Comparison of ENCODE assay signal across 8 cellular contexts in the genomic region with DNA sequence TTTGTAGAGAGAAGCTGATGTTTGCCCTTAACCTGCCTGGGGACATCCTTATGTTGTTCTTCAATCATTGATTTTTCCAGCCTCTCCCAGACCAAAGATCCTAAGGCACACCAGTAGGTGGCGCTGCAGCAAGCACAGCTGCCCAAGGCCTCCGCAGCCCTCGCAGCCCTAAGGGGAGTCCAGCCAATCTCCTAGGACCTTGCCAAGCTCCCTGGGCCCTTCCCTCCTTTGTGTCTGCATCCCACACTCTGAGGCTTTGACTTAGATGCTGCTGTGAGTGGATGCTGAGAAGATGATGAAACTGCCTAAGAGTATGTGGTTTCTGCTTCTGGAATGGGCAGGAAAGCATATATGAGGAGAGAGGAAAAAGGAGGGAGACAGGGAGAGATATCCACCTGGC. TPM values are rescaled to one million over a fixed set of nuclear protein-coding genes. Genes with fewer than 3 reads are reported as not detected.
A peak's percentile ranks its signal among the peaks of the same experiment; 100 is the strongest.
DNase-seq lines count a peak whose midpoint lies in the region; ATAC-seq and TF ChIP-seq lines count a peak whose summit lies in the region.

No MANE protein-coding gene starts in this region.

- no peaks in the 10 kb centered on the region for H3K36me3 ChIP-seq in RWPE2 (ENCODE audit: low read depth)

- no peak overlapping the region for H3K27ac ChIP-seq in RWPE2 (ENCODE audit: poor library complexity, severe bottlenecking)

- no peaks in the 10 kb centered on the region for H3K9me3 ChIP-seq in RWPE2 (ENCODE audit: severe bottlenecking)

- in situ Hi-C loops in ACHN (cut with HindIII; ENCODE audit: low pct_ligation_motif_present, low pct_unique_long_range_greater_than_20kb, low sequenced_read_pairs) = no loop called here

- H3K4me1 ChIP-seq in RWPE2 (ENCODE audit: insufficient read depth, poor library complexity, severe bottlenecking) = peaks cover 4% of the 10 kb centered on the region

- H3K27me3 ChIP-seq in RWPE2 (ENCODE audit: insufficient read depth, poor library complexity, severe bottlenecking) = no peaks in the 10 kb centered on the region

- TF ChIP-seq CTCF in GM12873 (IDR thresholded peaks at IDR 0.05; ENCODE audit: insufficient read depth, low read depth, low read length, missing control alignments) (peak; percentile 78), RWPE2 (IDR thresholded peaks at IDR 0.05; ENCODE audit: poor library complexity, severe bottlenecking) (peak; percentile 57), foreskin fibroblast (IDR thresholded peaks at IDR 0.05; ENCODE audit: low read depth, low read length) (peak; percentile 55)

- ATAC-seq in RWPE2 (ENCODE audit: low read depth) = no peak
- ATAC-seq in activated CD4-positive, CD25-positive, alpha-beta regulatory T cell treated with anti-CD3 and anti-CD28 coated beads, Interleukin-2, amount 50 U/mL, for 24 hours = no peak
- ATAC-seq in GM19395 (IDR thresholded peaks at IDR 0.05; ENCODE audit: unreplicated experiment) = no peak
- no peak for ATAC-seq in GM19455 (IDR thresholded peaks at IDR 0.05; ENCODE audit: unreplicated experiment)

- H3K4me3 ChIP-seq in RWPE2 (ENCODE audit: severe bottlenecking) (no peak overlapping the region), foreskin fibroblast (ENCODE audit: low read depth in 1 of 2, low read length in 2 of 2) (no peak overlapping the region)

- DNase-seq in ACHN (peak; percentile 73), RWPE2 (ENCODE audit: low spot score) (no peak), foreskin fibroblast (peak in 1 of 2 donors; percentile 24), renal cortical epithelial cell (ENCODE audit: low read depth) (peak; percentile 42)

RNA-seq across cellular contexts. Expression of a gene that starts 47.1 kb away (rescaled TPM):
- not detected in 2 replicates for total RNA-seq in renal cortical epithelial cell
